ENCODE assay signal across 24 cellular contexts in genomic region chr20:896626-897025, GRCh38. TPM values are rescaled to one million over a fixed set of nuclear protein-coding genes. Genes with fewer than 3 reads are reported as not detected.
"Had no signal": no experiment of that assay in that cellular context is flagged by ENCODE, and none has a peak within 500 bp of the region (broad histone marks: within the 10 kb centered on the region; RNA-seq: fewer than 3 reads in every experiment).

No MANE protein-coding gene starts in this region.

- H3K27me3 ChIP-seq: SJCRH30 had no signal

- H3K4me2 ChIP-seq: KMS-11, SK-N-SH had no signal

- H3K9ac ChIP-seq: KMS-11, SK-N-SH had no signal

- DNase-seq: activated CD4-positive, alpha-beta T cell treated with anti-CD3 and anti-CD28 coated beads for 4 hours; activated CD8-positive, alpha-beta memory T cell treated with anti-CD3 and anti-CD28 coated beads, Interleukin-2, amount 50 U/mL, for 48 hours; activated CD8-positive, alpha-beta T cell treated with anti-CD3 and anti-CD28 coated beads for 36 hours; activated effector memory CD4-positive, alpha-beta T cell treated with Interleukin-2 at 50 U/mL for 16 hours; activated naive CD4-positive, alpha-beta T cell; activated naive CD8-positive, alpha-beta T cell treated with anti-CD3 and anti-CD28 coated beads, Interleukin-2, amount 50 U/mL, for 24 hours; activated T-cell treated with anti-CD3 and anti-CD28 coated beads, Interleukin-2, amount 50 U/mL, for 1 hour; amygdala; caudate nucleus; NCI-H1092; NCI-H1417; NCI-H1930; NCI-H510A treated with DMSO at 0.1 percent for 48 hours; NCI-H69; NK-92 treated with Interleukin-12 subunit alpha and Interleukin-12 subunit beta, amount 100 ng/mL, for 24 hours; OCI-M1; RPMI8226; SJCRH30; SK-N-SH had no signal

- H3K27ac ChIP-seq: KMS-11 had no signal

- ATAC-seq: activated CD4-positive, CD25-positive, alpha-beta regulatory T cell treated with anti-CD3 and anti-CD28 coated beads, Interleukin-2, amount 50 U/mL, for 24 hours; activated CD8-positive, alpha-beta T cell treated with anti-CD3 and anti-CD28 coated beads for 36 hours; activated naive CD4-positive, alpha-beta T cell treated with anti-CD3 and anti-CD28 coated beads, Interleukin-2, amount 50 U/mL, for 72 hours; activated naive CD8-positive, alpha-beta T cell treated with anti-CD3 and anti-CD28 coated beads, Interleukin-2, amount 50 U/mL, for 24 hours; Panc1; Right ventricle myocardium inferior had no signal

- H3K36me3 ChIP-seq: SJCRH30 had no signal

RNA-seq across cellular contexts. Expression of gene ANGPT4, which starts 19.5 kb away (rescaled TPM):
- polyA plus RNA-seq: SK-N-SH had no signal
